Comparison of ENCODE assay signal across 1 cellular context in the genomic region with DNA sequence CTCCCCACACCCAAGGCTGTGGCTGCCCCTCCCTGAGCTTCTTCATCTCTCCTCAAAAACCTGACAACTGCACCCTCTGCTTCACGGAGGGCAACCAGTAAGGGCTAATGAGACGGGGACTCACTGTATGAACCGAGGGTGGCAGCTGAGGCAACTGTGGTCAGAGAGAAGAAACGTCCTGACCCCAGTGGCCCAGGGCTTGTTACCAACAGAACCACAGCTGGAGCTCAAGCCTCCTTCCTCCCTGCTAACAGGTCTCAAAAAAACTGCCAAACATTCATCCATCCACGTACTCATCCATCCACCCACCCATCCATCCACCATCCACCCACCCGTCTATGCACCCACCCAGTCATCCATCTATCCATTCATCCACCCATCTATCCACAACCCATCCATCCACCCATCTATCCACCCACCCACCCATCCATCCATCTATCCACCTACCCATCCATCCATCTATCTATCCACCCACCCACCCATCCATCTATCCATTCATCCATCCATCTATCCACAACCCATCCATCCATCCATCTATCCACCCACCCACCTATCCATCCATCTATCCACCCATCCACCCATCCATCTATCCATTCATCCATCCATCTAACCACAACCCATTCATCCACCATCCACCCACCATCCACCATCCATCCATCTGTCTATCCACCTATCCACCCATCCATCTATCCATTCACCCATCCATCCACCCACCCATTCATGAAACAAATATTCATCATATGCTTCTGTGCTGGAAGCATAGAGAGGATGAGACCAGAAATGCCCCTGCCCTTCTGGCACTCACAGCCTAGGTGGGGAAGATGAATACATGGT.
TF ChIP-seq lines count a peak whose summit lies in the region.

No MANE protein-coding gene starts in this region.

TF ChIP-seq in WTC11, 78 proteins besides CTCF, POLR2A, EP300 and RAD21 (continued from another document):
- TF ChIP-seq, protein P1, sequence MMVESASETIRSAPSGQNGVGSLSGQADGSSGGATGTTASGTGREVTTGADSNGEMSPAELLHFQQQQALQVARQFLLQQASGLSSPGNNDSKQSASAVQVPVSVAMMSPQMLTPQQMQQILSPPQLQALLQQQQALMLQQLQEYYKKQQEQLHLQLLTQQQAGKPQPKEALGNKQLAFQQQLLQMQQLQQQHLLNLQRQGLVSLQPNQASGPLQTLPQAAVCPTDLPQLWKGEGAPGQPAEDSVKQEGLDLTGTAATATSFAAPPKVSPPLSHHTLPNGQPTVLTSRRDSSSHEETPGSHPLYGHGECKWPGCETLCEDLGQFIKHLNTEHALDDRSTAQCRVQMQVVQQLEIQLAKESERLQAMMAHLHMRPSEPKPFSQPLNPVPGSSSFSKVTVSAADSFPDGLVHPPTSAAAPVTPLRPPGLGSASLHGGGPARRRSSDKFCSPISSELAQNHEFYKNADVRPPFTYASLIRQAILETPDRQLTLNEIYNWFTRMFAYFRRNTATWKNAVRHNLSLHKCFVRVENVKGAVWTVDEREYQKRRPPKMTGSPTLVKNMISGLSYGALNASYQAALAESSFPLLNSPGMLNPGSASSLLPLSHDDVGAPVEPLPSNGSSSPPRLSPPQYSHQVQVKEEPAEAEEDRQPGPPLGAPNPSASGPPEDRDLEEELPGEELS (CRISPR knock-in tag; IDR thresholded peaks at IDR 0.05): no peak
- TF ChIP-seq ZNF281 (CRISPR knock-in tag; IDR thresholded peaks at IDR 0.05) (no peak), MLX (CRISPR knock-in tag; IDR thresholded peaks at IDR 0.05) (no peak), ELF4 (CRISPR knock-in tag; IDR thresholded peaks at IDR 0.05; ENCODE audit: low read depth) (no peak), GABPB1 (CRISPR knock-in tag; IDR thresholded peaks at IDR 0.05) (no peak), ZNF263 (CRISPR knock-in tag; IDR thresholded peaks at IDR 0.05; ENCODE audit: low read depth) (no peak), FOXK1 (CRISPR knock-in tag; IDR thresholded peaks at IDR 0.05) (no peak), CREM (CRISPR knock-in tag; IDR thresholded peaks at IDR 0.05) (no peak), TEAD1 (CRISPR knock-in tag; IDR thresholded peaks at IDR 0.05) (no peak), AFF4 (CRISPR knock-in tag; IDR thresholded peaks at IDR 0.05; ENCODE audit: borderline replicate concordance) (no peak), JUN (CRISPR knock-in tag; IDR thresholded peaks at IDR 0.05) (no peak)
- TF ChIP-seq, protein P2, sequence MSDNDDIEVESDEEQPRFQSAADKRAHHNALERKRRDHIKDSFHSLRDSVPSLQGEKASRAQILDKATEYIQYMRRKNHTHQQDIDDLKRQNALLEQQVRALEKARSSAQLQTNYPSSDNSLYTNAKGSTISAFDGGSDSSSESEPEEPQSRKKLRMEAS (CRISPR knock-in tag; IDR thresholded peaks at IDR 0.05): no peak
TF ChIP-seq in WTC11: peak in this region for 0.
